ENCODE assay signal across 12 cellular contexts in genomic region chr1:29655945-29656866, GRCh38.
A peak's percentile ranks its signal among the peaks of the same experiment; 100 is the strongest.
DNase-seq lines count a peak whose midpoint lies in the region; TF ChIP-seq lines count a peak whose summit lies in the region.
"Had no signal": no experiment of that assay in that cellular context is flagged by ENCODE, and none has a peak within 500 bp of the region (broad histone marks: within the 10 kb centered on the region; RNA-seq: fewer than 3 reads in every experiment).

No MANE protein-coding gene starts in this region.

- H3K27ac Mint-ChIP-seq in CD8-positive, alpha-beta memory T cell: no peak overlapping the region
- H3K27ac Mint-ChIP-seq: activated naive CD4-positive, alpha-beta T cell treated with anti-CD3 and anti-CD28 coated beads for 36 hours had no signal

- H2AK5ac ChIP-seq in mesendoderm (ENCODE audit: low read length): no peak overlapping the region

- no peak overlapping the region for H3K4me3 Mint-ChIP-seq in CD8-positive, alpha-beta memory T cell
- H3K4me3 Mint-ChIP-seq: activated naive CD4-positive, alpha-beta T cell treated with anti-CD3 and anti-CD28 coated beads for 36 hours had no signal

- no peak overlapping the region for H3K18ac ChIP-seq in mesendoderm (ENCODE audit: low read length)

- no peak overlapping the region for H4K8ac ChIP-seq in mesendoderm (ENCODE audit: low read depth, low read length)

- no peak overlapping the region for H3K56ac ChIP-seq in mesendoderm (ENCODE audit: low read length)

- H3K9ac ChIP-seq in mesendoderm (ENCODE audit: low read length): no peak overlapping the region

- no peak overlapping the region for H3K4me2 ChIP-seq in mesendoderm (ENCODE audit: low read length)

- no peaks in the 10 kb centered on the region for H3K4me1 ChIP-seq in mesendoderm (ENCODE audit: control insufficient read depth, low read depth, low read length)
- H3K4me1 ChIP-seq in CD8-positive, alpha-beta memory T cell (ENCODE audit: insufficient read depth, low read length): no peaks in the 10 kb centered on the region
- H3K4me1 ChIP-seq: upper lobe of left lung had no signal

- peak in 2 of 3 experiments; percentile 57 to 75 for DNase-seq in NCI-H1417 (lab: John Stamatoyannopoulos, UW)
- no peak for DNase-seq in NCI-H1417 treated with DMSO at 0.1 percent for 48 hours (lab: John Stamatoyannopoulos, UW)
- no peak for DNase-seq in GM20000 (ENCODE audit: low spot score)
- DNase-seq in astrocyte of the hippocampus (ENCODE audit: low read depth, low spot score): peak; percentile 25
- peak; percentile 52 for DNase-seq in mesendoderm
- DNase-seq in CD8-positive, alpha-beta memory T cell: no peak
- DNase-seq in midbrain (lab: John Stamatoyannopoulos, UW): no peak
- no peak for DNase-seq in GM19238 (ENCODE audit: insufficient read length, low spot score)
- DNase-seq: activated naive CD4-positive, alpha-beta T cell treated with anti-CD3 and anti-CD28 coated beads for 36 hours; SIG-M5 had no signal

- CTCF ChIA-PET in CD8-positive, alpha-beta memory T cell (lab: Charles Lee): no interaction called here

- no peak overlapping the region for H3K27ac ChIP-seq in mesendoderm (ENCODE audit: low read depth, low read length)
- no peak overlapping the region for H3K27ac ChIP-seq in CD8-positive, alpha-beta memory T cell (ENCODE audit: low read depth, low read length)
- H3K27ac ChIP-seq: skin epidermis, upper lobe of left lung had no signal

- H2BK15ac ChIP-seq in mesendoderm (replicated peaks; ENCODE audit: low read depth): no peak overlapping the region

- H3K9me3 ChIP-seq in CD8-positive, alpha-beta memory T cell (ENCODE audit: low read length): no peaks in the 10 kb centered on the region

- H3K4me1 Mint-ChIP-seq in CD8-positive, alpha-beta memory T cell: no peaks in the 10 kb centered on the region

- H3K79me2 ChIP-seq in mesendoderm (ENCODE audit: control insufficient read depth, insufficient read depth, low read length): no peaks in the 10 kb centered on the region

- H3K27me3 Mint-ChIP-seq in CD8-positive, alpha-beta memory T cell: peaks cover 17 to 18% of the 10 kb centered on the region in 2 donors

- H3K4ac ChIP-seq in mesendoderm (ENCODE audit: low read depth, low read length): no peak overlapping the region

- H3K27me3 ChIP-seq in mesendoderm (ENCODE audit: insufficient read depth, low read length, poor library complexity): no peaks in the 10 kb centered on the region
- H3K27me3 ChIP-seq in CD8-positive, alpha-beta memory T cell (ENCODE audit: insufficient read depth, low read length, poor library complexity, severe bottlenecking): no peaks in the 10 kb centered on the region
- H3K27me3 ChIP-seq: upper lobe of left lung had no signal

- H3K79me1 ChIP-seq in mesendoderm (ENCODE audit: low read length): no peaks in the 10 kb centered on the region

- H3K36me3 Mint-ChIP-seq in CD8-positive, alpha-beta memory T cell: no peaks in the 10 kb centered on the region

- TF ChIP-seq CTCF in GM20000 (IDR thresholded peaks at IDR 0.05; ENCODE audit: extremely low read depth, missing control alignments): peak; percentile 11

- no peak overlapping the region for H2BK5ac ChIP-seq in mesendoderm (ENCODE audit: low read length)

- no peak overlapping the region for H3K23ac ChIP-seq in mesendoderm (ENCODE audit: low read length)

- peaks cover 1 to 14% (median 4%) of the 10 kb centered on the region in 5 donors for H3K9me3 Mint-ChIP-seq in CD8-positive, alpha-beta memory T cell

- POLR2A ChIA-PET in CD8-positive, alpha-beta memory T cell (lab: Charles Lee): no interaction called here

- H2BK120ac ChIP-seq in mesendoderm (ENCODE audit: low read depth, low read length): no peak overlapping the region

- no peak overlapping the region for H4K5ac ChIP-seq in mesendoderm (ENCODE audit: low read length)

- no peak overlapping the region for H3K4me3 ChIP-seq in mesendoderm (ENCODE audit: low read length)
- H3K4me3 ChIP-seq in CD8-positive, alpha-beta memory T cell (ENCODE audit: low read length): no peak overlapping the region
- H3K4me3 ChIP-seq: skin epidermis, upper lobe of left lung had no signal

- no CpG with 5 or more reads among the region's 8 CpGs for WGBS in mesendoderm (ENCODE audit: extremely low coverage, insufficient coverage, low lambda C conversion rate)

- no peaks in the 10 kb centered on the region for H3K36me3 ChIP-seq in mesendoderm (ENCODE audit: control insufficient read depth, insufficient read depth, low read length)
- no peaks in the 10 kb centered on the region for H3K36me3 ChIP-seq in CD8-positive, alpha-beta memory T cell (ENCODE audit: insufficient read depth, low read length)
- H3K36me3 ChIP-seq: upper lobe of left lung had no signal

Comparison
In these comparisons a context has a peak if more than half of its experiments do, and no peak if none do; other contexts are left out.
1. DNase-seq: peak in NCI-H1417 (2 of 3), astrocyte of the hippocampus (single experiment) and mesendoderm (single experiment); none in NCI-H1417 treated with DMSO at 0.1 percent for 48 hours (single experiment), GM20000 (single experiment), CD8-positive, alpha-beta memory T cell (0 of 5), midbrain (single experiment) and GM19238 (single experiment).